1 cellular context compared by ENCODE assay signal in the genomic region with DNA sequence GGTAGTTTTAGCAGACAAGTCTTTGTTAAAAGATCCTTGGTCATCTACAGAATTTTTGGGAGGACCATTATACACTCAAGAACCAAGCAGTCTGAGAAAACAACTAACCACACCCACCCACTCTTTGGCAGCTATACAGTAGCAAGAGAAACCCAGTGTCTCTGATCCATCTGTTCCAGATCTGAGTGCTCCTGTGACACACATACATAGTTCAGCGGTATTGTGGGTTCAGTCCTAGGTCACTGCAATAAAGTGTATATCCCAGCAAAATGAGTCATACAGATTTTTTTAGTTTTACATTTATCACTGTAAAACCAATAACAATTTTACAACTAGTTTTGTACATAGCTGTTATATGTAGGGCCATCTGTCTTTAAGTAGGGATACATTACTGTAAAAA.
TF ChIP-seq lines count a peak whose summit lies in the region.

No MANE protein-coding gene starts in this region.

TF ChIP-seq in IMR-90, 13 proteins besides CTCF, POLR2A, EP300 and RAD21:
- TF ChIP-seq BHLHE40 (IDR thresholded peaks at IDR 0.05; ENCODE audit: low read depth, low read length) (no peak), FOS (IDR thresholded peaks at IDR 0.05; ENCODE audit: low read depth, low read length) (no peak), MAFK (IDR thresholded peaks at IDR 0.05; ENCODE audit: low read depth, low read length) (no peak), NFE2L2 (IDR thresholded peaks at IDR 0.05; ENCODE audit: low read depth, low read length) (no peak), SMC3 (IDR thresholded peaks at IDR 0.05; ENCODE audit: low read depth, low read length) (no peak), CEBPB (IDR thresholded peaks at IDR 0.05; ENCODE audit: low read depth, low read length) (no peak), CHD1 (IDR thresholded peaks at IDR 0.05; ENCODE audit: low read depth, low read length) (no peak), MAZ (IDR thresholded peaks at IDR 0.05; ENCODE audit: borderline replicate concordance, low read depth, low read length) (no peak), RFX5 (IDR thresholded peaks at IDR 0.05; ENCODE audit: low read depth, low read length) (no peak), MXI1 (IDR thresholded peaks at IDR 0.05; ENCODE audit: borderline replicate concordance, low read depth, low read length) (no peak), RCOR1 (IDR thresholded peaks at IDR 0.05; ENCODE audit: insufficient replicate concordance, low read length) (no peak)
- TF ChIP-seq, protein P1, sequence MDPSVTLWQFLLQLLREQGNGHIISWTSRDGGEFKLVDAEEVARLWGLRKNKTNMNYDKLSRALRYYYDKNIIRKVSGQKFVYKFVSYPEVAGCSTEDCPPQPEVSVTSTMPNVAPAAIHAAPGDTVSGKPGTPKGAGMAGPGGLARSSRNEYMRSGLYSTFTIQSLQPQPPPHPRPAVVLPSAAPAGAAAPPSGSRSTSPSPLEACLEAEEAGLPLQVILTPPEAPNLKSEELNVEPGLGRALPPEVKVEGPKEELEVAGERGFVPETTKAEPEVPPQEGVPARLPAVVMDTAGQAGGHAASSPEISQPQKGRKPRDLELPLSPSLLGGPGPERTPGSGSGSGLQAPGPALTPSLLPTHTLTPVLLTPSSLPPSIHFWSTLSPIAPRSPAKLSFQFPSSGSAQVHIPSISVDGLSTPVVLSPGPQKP (IDR thresholded peaks at IDR 0.05; ENCODE audit: borderline replicate concordance, low read depth, low read length): no peak
- TF ChIP-seq, protein P2, sequence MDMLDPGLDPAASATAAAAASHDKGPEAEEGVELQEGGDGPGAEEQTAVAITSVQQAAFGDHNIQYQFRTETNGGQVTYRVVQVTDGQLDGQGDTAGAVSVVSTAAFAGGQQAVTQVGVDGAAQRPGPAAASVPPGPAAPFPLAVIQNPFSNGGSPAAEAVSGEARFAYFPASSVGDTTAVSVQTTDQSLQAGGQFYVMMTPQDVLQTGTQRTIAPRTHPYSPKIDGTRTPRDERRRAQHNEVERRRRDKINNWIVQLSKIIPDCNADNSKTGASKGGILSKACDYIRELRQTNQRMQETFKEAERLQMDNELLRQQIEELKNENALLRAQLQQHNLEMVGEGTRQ (IDR thresholded peaks at IDR 0.05; ENCODE audit: low read depth, low read length): no peak
